ENCODE assay signal across 8 cellular contexts in the genomic region with DNA sequence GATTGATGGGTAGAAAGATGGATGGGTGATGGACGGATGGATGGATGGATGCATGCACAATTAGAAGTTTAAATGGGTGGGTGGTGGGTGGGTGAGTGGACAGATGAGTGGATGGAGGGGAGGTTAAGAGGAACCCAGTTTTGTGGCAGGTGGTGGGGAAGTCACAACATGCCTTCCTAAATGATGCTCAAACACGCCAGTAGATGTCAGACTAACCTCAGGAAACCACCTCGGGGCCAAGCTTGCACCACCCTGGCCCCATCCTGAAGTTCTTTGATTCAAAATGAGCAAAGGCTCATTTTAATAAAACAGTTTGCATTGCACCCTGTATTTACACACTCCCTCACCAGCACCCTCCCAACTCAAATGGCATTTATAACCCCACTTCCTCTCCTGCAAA.
DNase-seq lines count a peak whose midpoint lies in the region; ATAC-seq and TF ChIP-seq lines count a peak whose summit lies in the region.

No MANE protein-coding gene starts in this region.

- H3K9me3 ChIP-seq in adipocyte (ENCODE audit: control insufficient read depth, low read length), result no peaks in the 10 kb centered on the region
- no peaks in the 10 kb centered on the region for H3K9me3 ChIP-seq in heart left ventricle

- peak; percentile 34 to 73 (median 64) for TF ChIP-seq CTCF in heart left ventricle (IDR thresholded peaks at IDR 0.05)

- intact Hi-C loops in heart left ventricle (cut with DNase I), result loop anchor here (1.0 to 10.0 kb wide), 13 partner anchors 120 to 623 kb away; a partner anchor contains a TSS

- no peaks in the 10 kb centered on the region for H3K27me3 ChIP-seq in adipocyte (replicated peaks; ENCODE audit: control insufficient read depth, insufficient read depth, low read length)
- peaks cover 0 to 52% (median 0%) of the 10 kb centered on the region in 9 donors for H3K27me3 ChIP-seq in heart left ventricle

- no peaks in the 10 kb centered on the region for H3K4me1 ChIP-seq in adipocyte (ENCODE audit: control insufficient read depth, insufficient read depth, low read length)
- no peaks in the 10 kb centered on the region for H3K4me1 ChIP-seq in heart left ventricle

- no peak overlapping the region for H3K27ac ChIP-seq in heart left ventricle

- TF ChIP-seq POLR2A in heart left ventricle (IDR thresholded peaks at IDR 0.05), result no peak

- no peak overlapping the region for H3K4me3 ChIP-seq in adipocyte (ENCODE audit: low read length)
- no peak overlapping the region for H3K4me3 ChIP-seq in heart left ventricle

- 0 to 2% (median 1%) methylated on average over 3 of the region's 3 CpGs for WGBS in heart left ventricle, 4 donors

- no peak overlapping the region for H3K9ac ChIP-seq in adipocyte (ENCODE audit: low read length)

- peak; percentile 75 to 83 (median 78) for ATAC-seq in heart left ventricle
- no peak for ATAC-seq in HG02642 (IDR thresholded peaks at IDR 0.05; ENCODE audit: poor library complexity, unreplicated experiment)

- DNase-seq in ELF-1 (ENCODE audit: low read depth, low spot score), result peak; percentile 50
- DNase-seq in NAMALWA (ENCODE audit: low spot score), result peak; percentile 75
- peak; percentile 69 for DNase-seq in SHP77 treated with DMSO at 0.1 percent for 48 hours (lab: John Stamatoyannopoulos, UW)
- peak; percentile 88 for DNase-seq in adipocyte (ENCODE audit: low read depth)
- peak in 4 of 5 donors; percentile 26 to 54 (median 42) for DNase-seq in heart left ventricle
- peak; percentile 36 for DNase-seq in putamen (ENCODE audit: low spot score)
- DNase-seq in cortex of kidney (lab: John Stamatoyannopoulos, UW), result no peak

- H3K36me3 ChIP-seq in adipocyte (ENCODE audit: control insufficient read depth, insufficient read depth, low read length, severe bottlenecking) (no peaks in the 10 kb centered on the region), heart left ventricle (no peaks in the 10 kb centered on the region)
